In genomic region chr19:11242864-11243797, GRCh38 we compare ENCODE assay signal across 8 cellular contexts. TPM values are rescaled to one million over a fixed set of nuclear protein-coding genes. Genes with fewer than 3 reads are reported as not detected.
DNase-seq lines count a peak whose midpoint lies in the region; ATAC-seq and TF ChIP-seq lines count a peak whose summit lies in the region.

No MANE protein-coding gene starts in this region.

- H3K9me3 ChIP-seq in left lung: peaks cover 0 to 10% of the 10 kb centered on the region in 2 donors

- H3K36me3 Mint-ChIP-seq in activated CD4-positive, alpha-beta T cell treated with anti-CD3 and anti-CD28 coated beads for 36 hours (ENCODE audit: low read depth): no peaks in the 10 kb centered on the region

- no peak overlapping the region for H3K27ac Mint-ChIP-seq in activated CD4-positive, alpha-beta T cell treated with anti-CD3 and anti-CD28 coated beads for 36 hours

- TF ChIP-seq CTCF in AG09319 (IDR thresholded peaks at IDR 0.05; ENCODE audit: low read depth, low read length): peak; percentile 68
- TF ChIP-seq CTCF in left lung (IDR thresholded peaks at IDR 0.05): peak; percentile 66 to 90

- H3K27me3 Mint-ChIP-seq in activated CD4-positive, alpha-beta T cell treated with anti-CD3 and anti-CD28 coated beads for 36 hours: peaks cover 14% of the 10 kb centered on the region

- H3K4me1 Mint-ChIP-seq in activated CD4-positive, alpha-beta T cell treated with anti-CD3 and anti-CD28 coated beads for 36 hours: peaks cover 5% of the 10 kb centered on the region

- H3K4me3 Mint-ChIP-seq in activated CD4-positive, alpha-beta T cell treated with anti-CD3 and anti-CD28 coated beads for 36 hours: no peak overlapping the region

- peak; percentile 70 for ATAC-seq in GM19035 (IDR thresholded peaks at IDR 0.05; ENCODE audit: unreplicated experiment)
- peak; percentile 100 for ATAC-seq in activated CD4-positive, alpha-beta T cell treated with anti-CD3 and anti-CD28 coated beads for 36 hours
- peak; percentile 97 for ATAC-seq in left lung
- no peak for ATAC-seq in GM18858 (IDR thresholded peaks at IDR 0.05; ENCODE audit: unreplicated experiment)

- peak overlapping the region; percentile 28 to 62 for H3K27ac ChIP-seq in left lung

- peaks cover 0 to 63% of the 10 kb centered on the region in 2 donors for H3K36me3 ChIP-seq in left lung

- H3K9me3 Mint-ChIP-seq in activated CD4-positive, alpha-beta T cell treated with anti-CD3 and anti-CD28 coated beads for 36 hours (ENCODE audit: low read depth): peaks cover 8% of the 10 kb centered on the region

- DNase-seq in AG09319 (ENCODE audit: extremely low read depth, low read depth) (peak; percentile 51), NCI-H1694 treated with DMSO at 0.1 percent for 48 hours (lab: John Stamatoyannopoulos, UW) (peak; percentile 26), cerebellar cortex (ENCODE audit: low spot score) (peak; percentile 58), left lung (peak; percentile 92 to 98)
- peak; percentile 95 for DNase-seq in activated CD4-positive, alpha-beta T cell treated with anti-CD3 and anti-CD28 coated beads for 36 hours
- peak; percentile 88 for DNase-seq in stimulated activated CD4-positive, alpha-beta T cell treated with anti-CD3 and anti-CD28 coated beads, Interleukin-4, amount 100 ng/mL, for 1 hour

- intact Hi-C loops in activated CD4-positive, alpha-beta T cell treated with anti-CD3 and anti-CD28 coated beads for 36 hours (cut with DNase I, micrococcal nuclease): loop anchor here in 1 of 2 experiments (1.0 kb wide), 2 partner anchors 46 to 239 kb away; partner anchors contain the start of gene KANK2
- intact Hi-C loops in left lung (cut with DNase I): no loop called here

- peaks cover 0 to 36% of the 10 kb centered on the region in 2 donors for H3K4me1 ChIP-seq in left lung

- POLR2A ChIA-PET in activated CD4-positive, alpha-beta T cell treated with anti-CD3 and anti-CD28 coated beads for 36 hours (lab: Charles Lee): no interaction called here

- CTCF ChIA-PET in activated CD4-positive, alpha-beta T cell treated with anti-CD3 and anti-CD28 coated beads for 36 hours (lab: Charles Lee): interaction anchor here (0.5 to 1.8 kb wide), 12 partner anchors 12 to 240 kb away, joined by 3 to 7 read pairs (median 4); no protein-coding TSS in a partner anchor

- no peaks in the 10 kb centered on the region for H3K27me3 ChIP-seq in left lung

- H3K4me3 ChIP-seq in left lung: no peak overlapping the region

RNA-seq across cellular contexts. Expression of gene ANGPTL8, which starts 3.7 kb away (rescaled TPM):
- total RNA-seq in activated CD4-positive, alpha-beta T cell treated with anti-CD3 and anti-CD28 coated beads for 36 hours: not detected
- total RNA-seq in left lung: not detected

RNA-seq across cellular contexts. Expression of gene DOCK6, which starts 19.2 kb away (rescaled TPM):
- 1 to 10 TPM; 2.8 to 4.6 TPM for total RNA-seq in activated CD4-positive, alpha-beta T cell treated with anti-CD3 and anti-CD28 coated beads for 36 hours
- 10 to 100 TPM; 65.6 to 97.9 TPM for total RNA-seq in left lung

RNA-seq across cellular contexts. Expression of gene KANK2, which starts 45.8 kb away (rescaled TPM):
- 1 to 10 TPM in 1 of 2 experiments, under 1 TPM in 1; 0.91 to 1.2 TPM for total RNA-seq in activated CD4-positive, alpha-beta T cell treated with anti-CD3 and anti-CD28 coated beads for 36 hours
- total RNA-seq in left lung: 100 to 1,000 TPM; 179 to 194 TPM

RNA-seq across cellular contexts. Expression of gene TSPAN16, which starts 52.8 kb away (rescaled TPM):
- not detected for total RNA-seq in activated CD4-positive, alpha-beta T cell treated with anti-CD3 and anti-CD28 coated beads for 36 hours
- total RNA-seq in left lung: not detected

Comparison
In these comparisons a context has a peak if more than half of its experiments do, and no peak if none do; other contexts are left out.
1. DNase-seq: peak in every context shown above with its lines; median percentile 95 in activated CD4-positive, alpha-beta T cell treated with anti-CD3 and anti-CD28 coated beads for 36 hours; 95 in left lung; 88 in stimulated activated CD4-positive, alpha-beta T cell treated with anti-CD3 and anti-CD28 coated beads, Interleukin-4, amount 100 ng/mL, for 1 hour; 58 in cerebellar cortex; 51 in AG09319; 26 in NCI-H1694 treated with DMSO at 0.1 percent for 48 hours.
2. RNA of gene DOCK6, which starts 19.2 kb away (total RNA-seq): 65.6 to 97.9 TPM in left lung; 2.8 to 4.6 TPM in activated CD4-positive, alpha-beta T cell treated with anti-CD3 and anti-CD28 coated beads for 36 hours; every median in the first group is over 10 times any median in the second.
3. RNA of gene KANK2, which starts 45.8 kb away (total RNA-seq): 179 to 194 TPM in left lung; 0.91 to 1.2 TPM in activated CD4-positive, alpha-beta T cell treated with anti-CD3 and anti-CD28 coated beads for 36 hours; every median in the first group is over 10 times any median in the second.